Comparison of ENCODE assay signal across 13 cellular contexts in the genomic region with DNA sequence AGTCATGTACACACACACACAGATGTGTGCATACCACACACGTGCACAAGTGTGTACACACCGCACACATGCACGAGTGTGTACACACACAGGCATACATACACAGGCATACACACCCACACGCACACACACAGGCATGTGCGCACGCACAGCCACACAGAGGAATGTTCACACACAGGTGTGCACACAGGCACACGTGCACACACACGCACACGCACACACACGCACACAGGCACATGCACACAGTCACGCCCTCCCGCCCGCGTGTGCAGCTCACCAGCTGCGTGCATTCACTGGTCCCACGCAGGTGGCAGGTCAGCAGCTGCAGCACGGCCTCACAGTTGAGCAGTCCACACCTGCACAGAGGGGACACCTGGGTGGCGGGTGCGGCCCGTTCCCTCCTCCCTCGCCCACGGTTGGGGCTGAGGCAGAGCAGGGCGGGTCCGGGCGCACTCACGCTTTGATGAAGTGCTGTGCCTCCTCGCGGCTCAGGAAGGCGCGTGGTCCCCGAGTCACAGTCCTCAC.
"Had no signal": no experiment of that assay in that cellular context is flagged by ENCODE, and none has a peak within 500 bp of the region (broad histone marks: within the 10 kb centered on the region; RNA-seq: fewer than 3 reads in every experiment).

No MANE protein-coding gene starts in this region.

- H3K27me3 Mint-ChIP-seq: activated CD4-positive, alpha-beta memory T cell treated with anti-CD3 and anti-CD28 coated beads, Interleukin-2, amount 10 ng/mL, durations not matched to agents 7 days and 5 days; activated CD4-positive, alpha-beta T cell treated with anti-CD3 and anti-CD28 coated beads for 36 hours; activated naive CD4-positive, alpha-beta T cell treated with anti-CD3 and anti-CD28 coated beads, Interleukin-2, amount 50 U/mL, for 24 hours; stimulated activated naive CD8-positive, alpha-beta T cell treated with anti-CD3 and anti-CD28 coated beads, Interleukin-15, Interleukin-2, amounts not matched to agents 100 ng/mL and 50 ng/mL, for 24 hours had no signal

- H3K9me3 Mint-ChIP-seq: activated naive CD4-positive, alpha-beta T cell treated with anti-CD3 and anti-CD28 coated beads, Interleukin-2, amount 50 U/mL, for 24 hours; endodermal cell; nephron; stimulated activated naive CD8-positive, alpha-beta T cell treated with anti-CD3 and anti-CD28 coated beads, Interleukin-15, Interleukin-2, amounts not matched to agents 100 ng/mL and 50 ng/mL, for 24 hours had no signal

- H3K27ac ChIP-seq: brain microvascular endothelial cell, upper lobe of left lung, VCaP had no signal

- H3K4me1 Mint-ChIP-seq: endodermal cell, nephron had no signal

- DNase-seq: activated CD4-positive, alpha-beta memory T cell treated with anti-CD3 and anti-CD28 coated beads, Interleukin-2, amount 10 ng/mL, durations not matched to agents 7 days and 5 days; activated CD8-positive, alpha-beta memory T cell treated with anti-CD3 and anti-CD28 coated beads, Interleukin-2, amount 50 U/mL, for 4 hours; amygdala; brain microvascular endothelial cell; stimulated activated CD4-positive, alpha-beta T cell treated with anti-CD3 and anti-CD28 coated beads, Interleukin-4, amount 100 ng/mL, for 1 hour; T-helper 1 cell had no signal

- H3K27me3 ChIP-seq: brain microvascular endothelial cell, upper lobe of left lung had no signal

- H3K4me3 Mint-ChIP-seq: activated CD4-positive, alpha-beta memory T cell treated with anti-CD3 and anti-CD28 coated beads, Interleukin-2, amount 10 ng/mL, durations not matched to agents 7 days and 5 days; activated CD4-positive, alpha-beta T cell treated with anti-CD3 and anti-CD28 coated beads for 36 hours; activated naive CD4-positive, alpha-beta T cell treated with anti-CD3 and anti-CD28 coated beads, Interleukin-2, amount 50 U/mL, for 24 hours; endodermal cell; nephron; stimulated activated naive CD8-positive, alpha-beta T cell treated with anti-CD3 and anti-CD28 coated beads, Interleukin-15, Interleukin-2, amounts not matched to agents 100 ng/mL and 50 ng/mL, for 24 hours had no signal

- H3K9me3 ChIP-seq: upper lobe of left lung had no signal

- H3K4me3 ChIP-seq: upper lobe of left lung had no signal

- H3K27ac Mint-ChIP-seq: activated CD4-positive, alpha-beta memory T cell treated with anti-CD3 and anti-CD28 coated beads, Interleukin-2, amount 10 ng/mL, durations not matched to agents 7 days and 5 days; activated CD4-positive, alpha-beta T cell treated with anti-CD3 and anti-CD28 coated beads for 36 hours; activated naive CD4-positive, alpha-beta T cell treated with anti-CD3 and anti-CD28 coated beads, Interleukin-2, amount 50 U/mL, for 24 hours; endodermal cell; nephron; stimulated activated naive CD8-positive, alpha-beta T cell treated with anti-CD3 and anti-CD28 coated beads, Interleukin-15, Interleukin-2, amounts not matched to agents 100 ng/mL and 50 ng/mL, for 24 hours had no signal
